ENCODE assay signal across 26 cellular contexts in genomic region chr12:128903231-128903630, GRCh38. TPM values are rescaled to one million over a fixed set of nuclear protein-coding genes. Genes with fewer than 3 reads are reported as not detected.
"Had no signal": no experiment of that assay in that cellular context is flagged by ENCODE, and none has a peak within 500 bp of the region (broad histone marks: within the 10 kb centered on the region; RNA-seq: fewer than 3 reads in every experiment).

No MANE protein-coding gene starts in this region.

- H3K27me3 ChIP-seq: colonic mucosa, esophagus squamous epithelium, spleen, testis, tibial artery had no signal

- H3K36me3 Mint-ChIP-seq: natural killer cell treated with Interleukin-12 subunit alpha and Interleukin-12 subunit beta and Interleukin-15 and Interleukin-18, amount 100 ng/mL, for 72 hours; stimulated activated memory B cell treated with anti-CD40 and anti-IgM and Interleukin-4, amounts not matched to agents 10 μg/mL and 1 μg/mL and 100 μg/mL, for 72 hours; type B pancreatic cell had no signal

- H3K9me3 Mint-ChIP-seq: dendritic cell treated with granulocyte-macrophage colony-stimulating factor and Interleukin-4, amounts not matched to agents 40 ng/mL and 50 ng/mL, for 4 days; immature natural killer cell; natural killer cell treated with Interleukin-12 subunit alpha and Interleukin-12 subunit beta and Interleukin-15 and Interleukin-18, amount 100 ng/mL, for 72 hours; neural crest cell; stimulated activated memory B cell treated with anti-CD40 and anti-IgM and Interleukin-4, amounts not matched to agents 10 μg/mL and 1 μg/mL and 100 μg/mL, for 72 hours; type B pancreatic cell had no signal

- H3K4me1 ChIP-seq: colonic mucosa, esophagus squamous epithelium, left ventricle myocardium inferior, lower lobe of right lung, prostate gland, spleen, testis, tibial artery had no signal

- H3K9me3 ChIP-seq: colonic mucosa, esophagus squamous epithelium, left ventricle myocardium inferior, lower lobe of right lung, prostate gland, spleen, testis, tibial artery had no signal

- H3K36me3 ChIP-seq: colonic mucosa, esophagus squamous epithelium, left ventricle myocardium inferior, lower lobe of right lung, prostate gland, tibial artery had no signal

- H3K4me3 Mint-ChIP-seq: dendritic cell treated with granulocyte-macrophage colony-stimulating factor and Interleukin-4, amounts not matched to agents 40 ng/mL and 50 ng/mL, for 4 days; immature natural killer cell; natural killer cell treated with Interleukin-12 subunit alpha and Interleukin-12 subunit beta and Interleukin-15 and Interleukin-18, amount 100 ng/mL, for 72 hours; neural crest cell; stimulated activated memory B cell treated with anti-CD40 and anti-IgM and Interleukin-4, amounts not matched to agents 10 μg/mL and 1 μg/mL and 100 μg/mL, for 72 hours; type B pancreatic cell had no signal

- ATAC-seq: left colon; lower lobe of right lung; natural killer cell treated with Interleukin-12 subunit alpha and Interleukin-12 subunit beta and Interleukin-15 and Interleukin-18, amount 100 ng/mL, for 72 hours; right cardiac atrium; stimulated activated memory B cell treated with anti-CD40 and anti-IgM and Interleukin-4, amounts not matched to agents 10 μg/mL and 1 μg/mL and 100 μg/mL, for 72 hours; stimulated activated naive CD8-positive, alpha-beta T cell treated with anti-CD3 and anti-CD28 coated beads, Interleukin-15, Interleukin-2, amounts not matched to agents 100 U/mL and 50 U/mL, for 24 hours had no signal

- H3K27me3 Mint-ChIP-seq: dendritic cell treated with granulocyte-macrophage colony-stimulating factor and Interleukin-4, amounts not matched to agents 40 ng/mL and 50 ng/mL, for 4 days; stimulated activated memory B cell treated with anti-CD40 and anti-IgM and Interleukin-4, amounts not matched to agents 10 μg/mL and 1 μg/mL and 100 μg/mL, for 72 hours; type B pancreatic cell had no signal

- H3K27ac ChIP-seq: colonic mucosa, esophagus squamous epithelium, left ventricle myocardium inferior, lower lobe of right lung, prostate gland, skin epidermis, spleen, testis, tibial artery had no signal

- H3K4me1 Mint-ChIP-seq: immature natural killer cell; neural crest cell; stimulated activated memory B cell treated with anti-CD40 and anti-IgM and Interleukin-4, amounts not matched to agents 10 μg/mL and 1 μg/mL and 100 μg/mL, for 72 hours had no signal

- DNase-seq: colonic mucosa; effector CD8-positive, alpha-beta T cell; erythroblast; esophagus squamous epithelium; foreskin melanocyte; hypothalamus; immature natural killer cell; islet precursor cell; kidney glomerular epithelial cell; left colon; left ventricle myocardium inferior; lower lobe of right lung; right cardiac atrium; spleen; stimulated activated CD4-positive, alpha-beta T cell treated with anti-CD3 and anti-CD28 coated beads, Interleukin-4, amount 100 ng/mL, for 4 hours; stimulated activated naive CD8-positive, alpha-beta T cell treated with anti-CD3 and anti-CD28 coated beads, Interleukin-15, Interleukin-2, amounts not matched to agents 100 U/mL and 50 U/mL, for 24 hours; substantia nigra; testis; tibial artery had no signal

- H3K4me3 ChIP-seq: colonic mucosa, esophagus squamous epithelium, left ventricle myocardium inferior, lower lobe of right lung, prostate gland, skin epidermis, spleen, testis, tibial artery had no signal

- H3K27ac Mint-ChIP-seq: dendritic cell treated with granulocyte-macrophage colony-stimulating factor and Interleukin-4, amounts not matched to agents 40 ng/mL and 50 ng/mL, for 4 days; natural killer cell treated with Interleukin-12 subunit alpha and Interleukin-12 subunit beta and Interleukin-15 and Interleukin-18, amount 100 ng/mL, for 72 hours; stimulated activated memory B cell treated with anti-CD40 and anti-IgM and Interleukin-4, amounts not matched to agents 10 μg/mL and 1 μg/mL and 100 μg/mL, for 72 hours; type B pancreatic cell had no signal

RNA-seq across cellular contexts. Expression of gene GLT1D1, which starts 50.0 kb away (rescaled TPM):
- total RNA-seq: left colon had no signal
